Comparison of ENCODE assay signal across 10 cellular contexts in genomic region chr15:89225588-89225987, GRCh38. TPM values are rescaled to one million over a fixed set of nuclear protein-coding genes. Genes with fewer than 3 reads are reported as not detected.
"Had no signal": no experiment of that assay in that cellular context is flagged by ENCODE, and none has a peak within 500 bp of the region (broad histone marks: within the 10 kb centered on the region; RNA-seq: fewer than 3 reads in every experiment).

No MANE protein-coding gene starts in this region.

- H3K4me1 ChIP-seq: HAP-1 had no signal

- DNase-seq: GM23248, GOT3, H7, HFFc6, Kasumi-1, KG1 had no signal

- H2AFZ ChIP-seq: GM23248 had no signal

- H3K9ac ChIP-seq: GM23248 had no signal

- H3K9me3 ChIP-seq: HAP-1 had no signal

- H3K27ac ChIP-seq: GM23248 had no signal

- H3K4me3 ChIP-seq: GM23248, HAP-1 had no signal

- H3K36me3 ChIP-seq: HAP-1 had no signal

RNA-seq across cellular contexts. Expression of gene RLBP1, which starts 4.2 kb away (rescaled TPM):
- total RNA-seq: GM23248, H4, H7, HFFc6, HT-29 had no signal
- polyA plus RNA-seq: GM23248, IgD-negative memory B cell had no signal
